Comparison of ENCODE assay signal across 24 cellular contexts in genomic region chr6:85192186-85192585, GRCh38.
A peak's percentile ranks its signal among the peaks of the same experiment; 100 is the strongest.
DNase-seq lines count a peak whose midpoint lies in the region; ATAC-seq, FAIRE-seq and TF ChIP-seq lines count a peak whose summit lies in the region.
"Had no signal": no experiment of that assay in that cellular context is flagged by ENCODE, and none has a peak within 500 bp of the region (broad histone marks: within the 10 kb centered on the region; RNA-seq: fewer than 3 reads in every experiment).

No MANE protein-coding gene starts in this region.

- H3K4me3 ChIP-seq in endothelial cell of umbilical vein (replicated peaks in 1 of 3; ENCODE audit: insufficient read depth in 1 of 3, low read depth in 1 of 3, low read length in 3 of 3) (no peak overlapping the region), MM.1S (ENCODE audit: low read length) (no peak overlapping the region), lower lobe of right lung (no peak overlapping the region)

- no peaks in the 10 kb centered on the region for H3K9me1 ChIP-seq in endothelial cell of umbilical vein (replicated peaks; ENCODE audit: control insufficient read depth, extremely low read depth, insufficient read depth, low read length)

- no peak overlapping the region for H3K4me2 ChIP-seq in endothelial cell of umbilical vein (ENCODE audit: insufficient read depth, low read length)
- H3K4me2 ChIP-seq in MM.1S (ENCODE audit: low read depth, low read length), result no peak overlapping the region

- H3K9ac ChIP-seq in endothelial cell of umbilical vein (replicated peaks; ENCODE audit: extremely low read depth, insufficient read depth, low read length) (no peak overlapping the region), MM.1S (ENCODE audit: low read length) (no peak overlapping the region)

- no peaks in the 10 kb centered on the region for H3K9me3 ChIP-seq in endothelial cell of umbilical vein (replicated peaks; ENCODE audit: control insufficient read depth, insufficient read depth, low read length)
- no peaks in the 10 kb centered on the region for H3K9me3 ChIP-seq in MM.1S (replicated peaks; ENCODE audit: insufficient read depth, low read length)
- peaks cover 4% of the 10 kb centered on the region for H3K9me3 ChIP-seq in lower lobe of right lung

- intact Hi-C loops in endothelial cell of umbilical vein (cut with micrococcal nuclease) (no loop called here), sciatic nerve (cut with DNase I) (no loop called here), lower lobe of right lung (cut with DNase I) (no loop called here)

- no peak for TF ChIP-seq POLR2A in endothelial cell of umbilical vein (IDR thresholded peaks at IDR 0.05; ENCODE audit: low read depth, low read length)

- H3K4me1 ChIP-seq in endothelial cell of umbilical vein (ENCODE audit: control insufficient read depth, extremely low read depth, insufficient read depth, low read length) (no peaks in the 10 kb centered on the region), MM.1S (ENCODE audit: low read length) (no peaks in the 10 kb centered on the region), lower lobe of right lung (no peaks in the 10 kb centered on the region)

- H3K27me3 ChIP-seq in endothelial cell of umbilical vein (ENCODE audit: control insufficient read depth in 2 of 2, insufficient read depth in 2 of 2, low read length in 2 of 2) (no peaks in the 10 kb centered on the region), MM.1S (replicated peaks; ENCODE audit: insufficient read depth, low read length) (no peaks in the 10 kb centered on the region), lower lobe of right lung (ENCODE audit: low read depth) (no peaks in the 10 kb centered on the region)

- H3K27ac ChIP-seq in endothelial cell of umbilical vein (ENCODE audit: insufficient read depth, low read depth, low read length), result no peak overlapping the region
- no peak overlapping the region for H3K27ac ChIP-seq in MM.1S (ENCODE audit: low read length)
- H3K27ac ChIP-seq in lower lobe of right lung, result no peak overlapping the region

- TF ChIP-seq CTCF in endothelial cell of umbilical vein (IDR thresholded peaks at IDR 0.05; ENCODE audit: extremely low read depth in 1 of 2, insufficient read depth in 1 of 2, low read depth in 1 of 2, low read length in 2 of 2) (no peak), MM.1S (IDR thresholded peaks at IDR 0.05; ENCODE audit: low read length) (no peak), lower lobe of right lung (IDR thresholded peaks at IDR 0.05) (no peak)

- no TSS peak for BruUV-seq in endothelial cell of umbilical vein (replicated peaks; lab: Mats Ljungman, UMichigan)

- dilution Hi-C loops in endothelial cell of umbilical vein (cut with MboI; ENCODE audit: extremely low pct_ligation_motif_present, low sequenced_read_pairs), result no loop called here

- POLR2A ChIA-PET in endothelial cell of umbilical vein (lab: Charles Lee), result no interaction called here

- no peak for FAIRE-seq in endothelial cell of umbilical vein (lab: Jason Lieb, UNC)
- FAIRE-seq: small intestine had no signal

- H4K20me1 ChIP-seq in endothelial cell of umbilical vein (replicated peaks; ENCODE audit: control insufficient read depth, extremely low read depth, insufficient read depth, low read length) (no peaks in the 10 kb centered on the region), MM.1S (ENCODE audit: insufficient read depth, low read length) (no peaks in the 10 kb centered on the region)

- H2AFZ ChIP-seq in endothelial cell of umbilical vein (ENCODE audit: low read depth, low read length) (no peak overlapping the region), MM.1S (ENCODE audit: low read length) (no peak overlapping the region)

- H3K79me2 ChIP-seq in endothelial cell of umbilical vein (ENCODE audit: control insufficient read depth, insufficient read depth, low read length), result no peaks in the 10 kb centered on the region
- no peaks in the 10 kb centered on the region for H3K79me2 ChIP-seq in MM.1S (ENCODE audit: low read length)

- CTCF ChIA-PET in endothelial cell of umbilical vein (lab: Charles Lee), result no interaction called here

- DNase-seq in EL (peak; percentile 27), RPMI7951 (ENCODE audit: low read depth) (peak; percentile 22), endothelial cell of umbilical vein (ENCODE audit: low read depth, low spot score) (peak; percentile 55), sciatic nerve (ENCODE audit: low spot score) (no peak), MM.1S (no peak), lower lobe of right lung (no peak), NCI-H2107 treated with DMSO at 0.1 percent for 48 hours (lab: John Stamatoyannopoulos, UW; ENCODE audit: unreplicated experiment) (no peak)
- DNase-seq in activated CD4-positive, CD25-positive, alpha-beta regulatory T cell (lab: John Stamatoyannopoulos, UW), result no peak
- DNase-seq: activated CD8-positive, alpha-beta T cell treated with anti-CD3 and anti-CD28 coated beads for 36 hours; activated naive CD4-positive, alpha-beta T cell; amniotic stem cell; cerebellar nuclear complex; DND-41; effector CD8-positive, alpha-beta T cell; head of caudate nucleus; NCI-H187; NCI-H345; posterior cingulate gyrus; small intestine; stimulated activated naive CD8-positive, alpha-beta T cell treated with anti-CD3 and anti-CD28 coated beads, Interleukin-15, Interleukin-2, amounts not matched to agents 100 U/mL and 50 U/mL, for 24 hours; T-helper 9 cell had no signal

- no peaks in the 10 kb centered on the region for H3K9me2 ChIP-seq in MM.1S (replicated peaks; ENCODE audit: insufficient read depth, low read length)

- H3K36me3 ChIP-seq in endothelial cell of umbilical vein (ENCODE audit: control insufficient read depth in 2 of 2, extremely low read depth in 1 of 2, insufficient read depth in 2 of 2, low read length in 2 of 2) (no peaks in the 10 kb centered on the region), MM.1S (replicated peaks; ENCODE audit: insufficient read depth, low read length) (no peaks in the 10 kb centered on the region), lower lobe of right lung (no peaks in the 10 kb centered on the region)

- ATAC-seq in sciatic nerve (peak; percentile 85), lower lobe of right lung (no peak)
- ATAC-seq: activated CD8-positive, alpha-beta T cell treated with anti-CD3 and anti-CD28 coated beads for 36 hours; esophagus mucosa; HCT116; Panc1; stimulated activated naive CD8-positive, alpha-beta T cell treated with anti-CD3 and anti-CD28 coated beads, Interleukin-15, Interleukin-2, amounts not matched to agents 100 U/mL and 50 U/mL, for 24 hours had no signal

- H3F3A ChIP-seq in MM.1S (ENCODE audit: insufficient read depth, low read length), result no peaks in the 10 kb centered on the region

TF ChIP-seq in endothelial cell of umbilical vein, 7 proteins besides CTCF, POLR2A, EP300 and RAD21:
- TF ChIP-seq, protein P1, sequence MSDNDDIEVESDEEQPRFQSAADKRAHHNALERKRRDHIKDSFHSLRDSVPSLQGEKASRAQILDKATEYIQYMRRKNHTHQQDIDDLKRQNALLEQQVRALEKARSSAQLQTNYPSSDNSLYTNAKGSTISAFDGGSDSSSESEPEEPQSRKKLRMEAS (IDR thresholded peaks at IDR 0.05; ENCODE audit: insufficient read depth, insufficient read length), result no peak
- TF ChIP-seq FOS (IDR thresholded peaks at IDR 0.05; ENCODE audit: borderline replicate concordance, insufficient read depth, low read length) (peak; percentile 5), GATA2 (IDR thresholded peaks at IDR 0.05; ENCODE audit: insufficient read depth, insufficient read length, low read depth, low read length) (no peak), POLR2AphosphoS5 (IDR thresholded peaks at IDR 0.05; ENCODE audit: insufficient read depth, low read depth, low read length) (no peak), JUN (IDR thresholded peaks at IDR 0.05; ENCODE audit: borderline replicate concordance, insufficient read depth, insufficient read length, low read depth) (no peak)

Comparison
In these comparisons a context has a peak if more than half of its experiments do, and no peak if none do; other contexts are left out.
1. DNase-seq: peak in EL (single experiment), RPMI7951 (single experiment) and endothelial cell of umbilical vein (single experiment); none in sciatic nerve (single experiment), MM.1S (single experiment), activated CD4-positive, CD25-positive, alpha-beta regulatory T cell (0 of 4), lower lobe of right lung (single experiment) and NCI-H2107 treated with DMSO at 0.1 percent for 48 hours (single experiment).